In the genomic region with DNA sequence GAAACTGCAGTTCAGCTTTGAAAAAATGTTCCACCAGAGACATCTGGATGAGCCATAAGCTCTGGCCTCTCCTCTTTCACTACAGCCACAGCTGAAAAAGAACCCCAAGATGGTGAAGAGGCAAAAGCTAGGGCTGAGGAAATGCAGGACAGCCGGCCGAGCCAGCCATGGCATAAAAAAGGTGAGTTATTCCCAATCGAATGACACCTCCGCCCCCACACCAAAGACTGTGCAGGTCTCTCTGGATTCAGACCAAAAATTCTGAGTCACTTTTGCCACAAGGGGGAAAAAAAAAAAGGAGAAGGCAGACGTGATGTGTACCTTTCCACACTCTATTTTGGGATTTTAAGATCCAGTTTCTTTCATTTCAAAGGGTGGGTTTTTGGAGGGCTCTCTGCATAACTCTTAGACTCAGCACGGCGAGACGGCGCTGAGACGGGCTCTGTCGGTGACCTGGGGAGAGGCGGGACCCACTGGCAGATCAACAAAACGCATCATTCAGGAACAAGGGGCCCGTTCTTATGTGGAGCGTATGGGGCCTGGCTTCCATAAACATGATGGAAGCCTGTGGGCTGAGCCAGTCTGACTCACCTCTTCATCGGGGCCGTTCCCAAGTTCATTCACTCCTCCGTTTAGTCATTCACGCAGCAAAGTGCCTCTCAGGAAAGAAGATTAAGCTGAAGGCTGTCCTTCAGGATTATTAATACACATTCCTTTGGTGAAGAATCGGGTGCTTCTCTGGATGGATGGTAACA, we compare ENCODE assay signal across 14 cellular contexts. TPM values are rescaled to one million over a fixed set of nuclear protein-coding genes. Genes with fewer than 3 reads are reported as not detected.
DNase-seq lines count a peak whose midpoint lies in the region; ATAC-seq, FAIRE-seq and TF ChIP-seq lines count a peak whose summit lies in the region.
"Had no signal": no experiment of that assay in that cellular context is flagged by ENCODE, and none has a peak within 500 bp of the region (broad histone marks: within the 10 kb centered on the region; RNA-seq: fewer than 3 reads in every experiment).

No MANE protein-coding gene starts in this region.

- H3K27ac ChIP-seq in A549 (peak overlapping the region in 1 of 2 experiments; percentile 47; a peak in 2 of 6 replicates), astrocyte (ENCODE audit: low read depth, low read length) (peak overlapping the region; percentile 93), left lung (no peak overlapping the region)
- H3K27ac ChIP-seq: SK-N-MC had no signal

- H3K4me1 Mint-ChIP-seq in astrocyte (ENCODE audit: low read depth, unreplicated experiment) = peaks cover 34% of the 10 kb centered on the region

- WGBS in A549 (ENCODE audit: missing lambda C conversion rate) = 63% methylated on average over 20 of the region's 20 CpGs

- H3K9me3 Mint-ChIP-seq in astrocyte (ENCODE audit: unreplicated experiment) = no peaks in the 10 kb centered on the region
- H3K9me3 Mint-ChIP-seq: activated T-cell treated with anti-CD3 and anti-CD28 coated beads, Interleukin-2, amount 50 U/mL, for 72 hours; neural crest cell had no signal

- H3K4me2 ChIP-seq in A549 (peak overlapping the region; percentile 26; the same call in 2 of the 3 replicates), astrocyte (ENCODE audit: low read length) (peak overlapping the region; percentile 83)

- no peak overlapping the region for H3K4me3 ChIP-seq in A549
- peak overlapping the region; percentile 51 for H3K4me3 ChIP-seq in astrocyte (ENCODE audit: insufficient read depth, low read depth, low read length)
- H3K4me3 ChIP-seq in left lung = no peak overlapping the region
- H3K4me3 ChIP-seq: esophagus squamous epithelium, SK-N-MC had no signal

- H3K4me1 ChIP-seq in A549 (peaks cover 11% of the 10 kb centered on the region; the same call in 2 of the 3 replicates), astrocyte (ENCODE audit: insufficient read depth, low read length) (peaks cover 35% of the 10 kb centered on the region), left lung (peaks cover 3 to 13% of the 10 kb centered on the region in 2 donors)

- TF ChIP-seq POLR2A in A549 (IDR thresholded peaks at IDR 0.05; ENCODE audit: low read length) = no peak

- no peaks in the 10 kb centered on the region for H3K27me3 Mint-ChIP-seq in astrocyte (ENCODE audit: low read depth, unreplicated experiment)
- H3K27me3 Mint-ChIP-seq: CD4-positive, CD25-positive, alpha-beta regulatory T cell had no signal

- H3K9me3 ChIP-seq in A549 = no peaks in the 10 kb centered on the region
- H3K9me3 ChIP-seq in astrocyte (ENCODE audit: insufficient read depth, low read depth, low read length) = no peaks in the 10 kb centered on the region
- no peaks in the 10 kb centered on the region for H3K9me3 ChIP-seq in left lung
- H3K9me3 ChIP-seq: esophagus squamous epithelium had no signal

- intact Hi-C loops in left lung (cut with DNase I) = no loop called here

- H2AFZ ChIP-seq in astrocyte (ENCODE audit: low read depth, low read length) = peak overlapping the region; percentile 61

- TF ChIP-seq CTCF in A549 (IDR thresholded peaks at IDR 0.05) (no peak), astrocyte (IDR thresholded peaks at IDR 0.05; ENCODE audit: insufficient read depth, low read depth, low read length) (no peak), left lung (IDR thresholded peaks at IDR 0.05) (no peak)

- no peaks in the 10 kb centered on the region for H4K20me1 ChIP-seq in astrocyte (ENCODE audit: insufficient read depth, low read length)

- FAIRE-seq in A549 (lab: Jason Lieb, UNC) (no peak), astrocyte (lab: Jason Lieb, UNC) (peak; percentile 56)

- no peaks in the 10 kb centered on the region for H3K27me3 ChIP-seq in astrocyte (ENCODE audit: insufficient read depth, low read length)
- peaks cover 0 to 8% of the 10 kb centered on the region in 2 donors for H3K27me3 ChIP-seq in left lung
- H3K27me3 ChIP-seq: esophagus squamous epithelium had no signal

- H3K36me3 ChIP-seq in astrocyte (ENCODE audit: insufficient read depth, low read length) = no peaks in the 10 kb centered on the region
- H3K36me3 ChIP-seq in left lung = no peaks in the 10 kb centered on the region
- H3K36me3 ChIP-seq: esophagus squamous epithelium had no signal

- peak overlapping the region; percentile 85 for H3K9ac ChIP-seq in astrocyte (ENCODE audit: low read length)

- TF ChIP-seq RAD21 in A549 (conservative IDR thresholded peaks at IDR 0.05 in 1 of 2, IDR thresholded peaks at IDR 0.05 in 1 of 2) = no peak

- peak overlapping the region; percentile 58 for H3K4me3 Mint-ChIP-seq in astrocyte (ENCODE audit: unreplicated experiment)
- H3K4me3 Mint-ChIP-seq: CD4-positive, CD25-positive, alpha-beta regulatory T cell; neural crest cell had no signal

- H3K27ac Mint-ChIP-seq in astrocyte (ENCODE audit: unreplicated experiment) = peak overlapping the region; percentile 97

- no peak for TF ChIP-seq EP300 in A549 (IDR thresholded peaks at IDR 0.05)

- H3K79me2 ChIP-seq in astrocyte (ENCODE audit: insufficient read depth, low read length) = no peaks in the 10 kb centered on the region

- DNase-seq in A549 (ENCODE audit: low read depth in 1 of 2, low spot score in 1 of 2) = peak; percentile 52 to 53
- peak; percentile 81 for DNase-seq in HK-2 (ENCODE audit: unreplicated experiment)
- DNase-seq in astrocyte (ENCODE audit: low read depth) = peak; percentile 91
- DNase-seq in kidney glomerular epithelial cell (lab: John Stamatoyannopoulos, UW) = peak; percentile 88
- DNase-seq in left lung = no peak
- DNase-seq in NCI-H2107 (lab: John Stamatoyannopoulos, UW) = no peak
- DNase-seq in stimulated activated naive CD4-positive, alpha-beta T cell (lab: John Stamatoyannopoulos, UW) = no peak
- DNase-seq: activated T-cell treated with anti-CD3 and anti-CD28 coated beads, Interleukin-2, amount 50 U/mL, for 72 hours; CD4-positive, CD25-positive, alpha-beta regulatory T cell; esophagus squamous epithelium; MV-4-11 had no signal

- CTCF ChIA-PET in A549 (lab: Yijun Ruan, JAX) = interaction anchor here (0.6 to 1.0 kb wide), 2 partner anchors 9 to 520 kb away, joined by 3 read pairs; no protein-coding TSS in a partner anchor

- POLR2A ChIA-PET in A549 (lab: Yijun Ruan, JAX) = no interaction called here

- ATAC-seq in A549 = peak; percentile 83 to 90
- ATAC-seq in left lung = no peak
- ATAC-seq in GM21825 (IDR thresholded peaks at IDR 0.05; ENCODE audit: unreplicated experiment) = no peak
- ATAC-seq: activated T-cell treated with anti-CD3 and anti-CD28 coated beads, Interleukin-2, amount 50 U/mL, for 72 hours had no signal

- no peaks in the 10 kb centered on the region for H3K36me3 Mint-ChIP-seq in astrocyte (ENCODE audit: low read depth, unreplicated experiment)

TF ChIP-seq in A549, 52 proteins besides CTCF, POLR2A, EP300 and RAD21:
- TF ChIP-seq, protein P1, sequence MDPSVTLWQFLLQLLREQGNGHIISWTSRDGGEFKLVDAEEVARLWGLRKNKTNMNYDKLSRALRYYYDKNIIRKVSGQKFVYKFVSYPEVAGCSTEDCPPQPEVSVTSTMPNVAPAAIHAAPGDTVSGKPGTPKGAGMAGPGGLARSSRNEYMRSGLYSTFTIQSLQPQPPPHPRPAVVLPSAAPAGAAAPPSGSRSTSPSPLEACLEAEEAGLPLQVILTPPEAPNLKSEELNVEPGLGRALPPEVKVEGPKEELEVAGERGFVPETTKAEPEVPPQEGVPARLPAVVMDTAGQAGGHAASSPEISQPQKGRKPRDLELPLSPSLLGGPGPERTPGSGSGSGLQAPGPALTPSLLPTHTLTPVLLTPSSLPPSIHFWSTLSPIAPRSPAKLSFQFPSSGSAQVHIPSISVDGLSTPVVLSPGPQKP (IDR thresholded peaks at IDR 0.05; ENCODE audit: low read depth, low read length) = no peak
- TF ChIP-seq ZNF302 (CRISPR knock-in tag; IDR thresholded peaks at IDR 0.05) (no peak), SMC3 (IDR thresholded peaks at IDR 0.05) (no peak), EHF (CRISPR knock-in tag; IDR thresholded peaks at IDR 0.05) (no peak)

RNA-seq across cellular contexts. Expression of a gene that starts 54.8 kb away (rescaled TPM):
- polyA plus RNA-seq in A549 (2011; rRNA removed) (1.6 and 2.4 TPM in 2 replicates), A549 (2017; fragmentation: RNase III; extraction: RNeasy Plus Mini Kit Qiagen cat#74134 plus additional on column Dnase treatment) (0.75 to 0.99 TPM (median 0.75 TPM) in 3 replicates)
- polyA plus RNA-seq in A549 (2012; cell fraction: cytosol; rRNA removed) = 0.81 and 1.2 TPM in 2 replicates
- 1.7 and 1.8 TPM in 2 replicates for polyA plus RNA-seq in A549 (2012; cell fraction: nucleus; rRNA removed)
- 1.4 and 2.4 TPM in 2 replicates for polyA minus RNA-seq in A549 (2011; rRNA and poly(A)+ RNA removed)
- total RNA-seq in astrocyte (3.9 and 4.1 TPM in 2 replicates), left lung (1 to 10 TPM; 5.3 to 6.9 TPM)

Comparison
In these comparisons a context has a peak if more than half of its experiments do, and no peak if none do; other contexts are left out.
1. ATAC-seq: peak in A549 (2 of 2); none in left lung (single experiment) and GM21825 (single experiment).
2. DNase-seq: peak in A549 (2 of 2), HK-2 (single experiment), astrocyte (single experiment) and kidney glomerular epithelial cell (single experiment); none in left lung (0 of 2), NCI-H2107 (single experiment) and stimulated activated naive CD4-positive, alpha-beta T cell (0 of 6).